ENCODE assay signal across 13 cellular contexts in the genomic region with DNA sequence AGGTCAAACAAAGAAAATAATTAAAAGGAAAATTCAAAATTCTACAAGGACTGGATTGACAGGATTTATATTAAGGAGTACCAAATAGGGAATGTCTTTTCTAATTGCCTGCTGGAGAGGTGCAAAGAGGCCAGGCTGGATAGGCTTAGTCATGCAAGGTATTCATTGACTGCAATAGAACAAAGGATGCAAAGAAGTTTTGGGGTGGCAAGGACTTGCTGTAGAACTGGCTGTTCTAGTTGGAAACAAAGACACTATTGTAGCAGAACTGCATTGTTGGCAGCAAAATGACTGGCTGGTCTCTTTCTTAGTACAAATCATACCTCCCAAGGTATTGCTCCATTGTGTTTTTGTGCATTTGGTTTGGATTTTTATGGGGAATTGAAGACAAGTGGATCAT. TPM values are rescaled to one million over a fixed set of nuclear protein-coding genes. Genes with fewer than 3 reads are reported as not detected.
A peak's percentile ranks its signal among the peaks of the same experiment; 100 is the strongest.
DNase-seq lines count a peak whose midpoint lies in the region; ATAC-seq and TF ChIP-seq lines count a peak whose summit lies in the region.
"Had no signal": no experiment of that assay in that cellular context is flagged by ENCODE, and none has a peak within 500 bp of the region (broad histone marks: within the 10 kb centered on the region; RNA-seq: fewer than 3 reads in every experiment).

No MANE protein-coding gene starts in this region.

- H3K4me3 Mint-ChIP-seq in activated CD4-positive, alpha-beta T cell treated with anti-CD3 and anti-CD28 coated beads for 36 hours = no peak overlapping the region
- H3K4me3 Mint-ChIP-seq: natural killer cell treated with Interleukin-12 subunit alpha and Interleukin-12 subunit beta and Interleukin-15 and Interleukin-18, amount 100 ng/mL, for 72 hours had no signal

- no TSS peak for BruUV-seq in mammary epithelial cell (replicated peaks; lab: Mats Ljungman, UMichigan)

- CTCF ChIA-PET in mammary epithelial cell (lab: Charles Lee; ENCODE audit: low non-redundant PET) = no interaction called here
- CTCF ChIA-PET in activated CD4-positive, alpha-beta T cell treated with anti-CD3 and anti-CD28 coated beads for 36 hours (lab: Charles Lee) = no interaction called here

- H3K9me3 ChIP-seq in HUES48 (ENCODE audit: control insufficient read depth, insufficient read depth, low read length) (no peaks in the 10 kb centered on the region), mammary epithelial cell (replicated peaks; ENCODE audit: insufficient read depth, low read length) (no peaks in the 10 kb centered on the region), spleen (no peaks in the 10 kb centered on the region)

- DNase-seq in mammary epithelial cell (peak; percentile 97), kidney tubule cell (ENCODE audit: low spot score) (peak; percentile 69), NCI-H1417 treated with DMSO at 0.1 percent for 48 hours (lab: John Stamatoyannopoulos, UW) (no peak), spleen (no peak)
- DNase-seq in activated CD4-positive, alpha-beta T cell treated with anti-CD3 and anti-CD28 coated beads for 36 hours = no peak
- DNase-seq: aorta, Kasumi-1, NCI-H226, SHP77 had no signal

- peak overlapping the region; percentile 59 for H3K27ac ChIP-seq in HUES48 (ENCODE audit: low read depth, low read length)
- peak overlapping the region; percentile 98 for H3K27ac ChIP-seq in mammary epithelial cell (ENCODE audit: insufficient read depth, low read depth, low read length)
- peak overlapping the region; percentile 73 for H3K27ac ChIP-seq in temporal lobe (ENCODE audit: low read depth, low read length)
- H3K27ac ChIP-seq in spleen = no peak overlapping the region

- H3K4me1 ChIP-seq in HUES48 (ENCODE audit: control insufficient read depth, insufficient read depth, low read length) (peaks cover 26% of the 10 kb centered on the region), mammary epithelial cell (ENCODE audit: insufficient read depth, low read length) (peaks cover 68% of the 10 kb centered on the region), spleen (no peaks in the 10 kb centered on the region)

- H3K4me2 ChIP-seq in mammary epithelial cell (ENCODE audit: insufficient read depth, low read depth, low read length) = peak overlapping the region; percentile 75

- no peak for TF ChIP-seq POLR2A in spleen (IDR thresholded peaks at IDR 0.05)

- peaks cover 79% of the 10 kb centered on the region for H3K79me2 ChIP-seq in mammary epithelial cell (ENCODE audit: insufficient read depth, low read length)

- H3K27me3 ChIP-seq in HUES48 (ENCODE audit: control insufficient read depth, insufficient read depth, low read length) (no peaks in the 10 kb centered on the region), mammary epithelial cell (ENCODE audit: insufficient read depth, low read length) (no peaks in the 10 kb centered on the region), spleen (replicated peaks in 1 of 7) (peaks cover 0 to 9% (median 0%) of the 10 kb centered on the region in 7 donors)

- TF ChIP-seq CTCF in mammary epithelial cell (conservative IDR thresholded peaks at IDR 0.05 in 1 of 2, IDR thresholded peaks at IDR 0.05 in 1 of 2; ENCODE audit: extremely low read depth in 1 of 2, insufficient read depth in 1 of 2, low read depth in 1 of 2, low read length in 2 of 2) (no peak), spleen (IDR thresholded peaks at IDR 0.05 in 8 of 11, conservative IDR thresholded peaks at IDR 0.05 in 3 of 11) (no peak)

- H3K36me3 ChIP-seq in HUES48 (ENCODE audit: control insufficient read depth, insufficient read depth, low read length) = no peaks in the 10 kb centered on the region
- H3K36me3 ChIP-seq in mammary epithelial cell (ENCODE audit: insufficient read depth, low read length) = peaks cover 6% of the 10 kb centered on the region
- H3K36me3 ChIP-seq in spleen = no peaks in the 10 kb centered on the region

- no peak overlapping the region for H3K27ac Mint-ChIP-seq in activated CD4-positive, alpha-beta T cell treated with anti-CD3 and anti-CD28 coated beads for 36 hours
- H3K27ac Mint-ChIP-seq: natural killer cell treated with Interleukin-12 subunit alpha and Interleukin-12 subunit beta and Interleukin-15 and Interleukin-18, amount 100 ng/mL, for 72 hours had no signal

- no peak overlapping the region for H3K4me3 ChIP-seq in HUES48 (ENCODE audit: low read depth, low read length)
- no peak overlapping the region for H3K4me3 ChIP-seq in mammary epithelial cell (replicated peaks in 1 of 3; ENCODE audit: insufficient read depth in 1 of 3, low read depth in 2 of 3, low read length in 3 of 3)
- H3K4me3 ChIP-seq in spleen = no peak overlapping the region

- dilution Hi-C loops in mammary epithelial cell (cut with HindIII; ENCODE audit: low sequenced_read_pairs) = no loop called here

- H2AFZ ChIP-seq in mammary epithelial cell (ENCODE audit: low read depth, low read length) = no peak overlapping the region

- intact Hi-C loops in mammary epithelial cell (cut with micrococcal nuclease) (no loop called here), spleen (cut with DNase I; ENCODE audit: low total_unique reads) (no loop called here)
- intact Hi-C loops in activated CD4-positive, alpha-beta T cell treated with anti-CD3 and anti-CD28 coated beads for 36 hours (cut with DNase I, micrococcal nuclease) = no loop called here

- no peaks in the 10 kb centered on the region for H3K9me3 Mint-ChIP-seq in activated CD4-positive, alpha-beta T cell treated with anti-CD3 and anti-CD28 coated beads for 36 hours (ENCODE audit: low read depth)
- H3K9me3 Mint-ChIP-seq: natural killer cell treated with Interleukin-12 subunit alpha and Interleukin-12 subunit beta and Interleukin-15 and Interleukin-18, amount 100 ng/mL, for 72 hours had no signal

- H3K27me3 Mint-ChIP-seq in activated CD4-positive, alpha-beta T cell treated with anti-CD3 and anti-CD28 coated beads for 36 hours = no peaks in the 10 kb centered on the region

- H3K4me1 Mint-ChIP-seq in activated CD4-positive, alpha-beta T cell treated with anti-CD3 and anti-CD28 coated beads for 36 hours = no peaks in the 10 kb centered on the region

- POLR2A ChIA-PET in activated CD4-positive, alpha-beta T cell treated with anti-CD3 and anti-CD28 coated beads for 36 hours (lab: Charles Lee) = no interaction called here

- H4K20me1 ChIP-seq in mammary epithelial cell (ENCODE audit: insufficient read depth, low read length) = no peaks in the 10 kb centered on the region

- H3K9ac ChIP-seq in HUES48 (ENCODE audit: low read depth, low read length) (no peak overlapping the region), mammary epithelial cell (ENCODE audit: insufficient read depth, low read length) (peak overlapping the region; percentile 81)

- H3K36me3 Mint-ChIP-seq in activated CD4-positive, alpha-beta T cell treated with anti-CD3 and anti-CD28 coated beads for 36 hours (ENCODE audit: low read depth) = no peaks in the 10 kb centered on the region
- H3K36me3 Mint-ChIP-seq: natural killer cell treated with Interleukin-12 subunit alpha and Interleukin-12 subunit beta and Interleukin-15 and Interleukin-18, amount 100 ng/mL, for 72 hours had no signal

- ATAC-seq in activated CD4-positive, alpha-beta T cell treated with anti-CD3 and anti-CD28 coated beads for 36 hours = no peak
- ATAC-seq in HG02938 (IDR thresholded peaks at IDR 0.05; ENCODE audit: unreplicated experiment) = no peak
- ATAC-seq: natural killer cell treated with Interleukin-12 subunit alpha and Interleukin-12 subunit beta and Interleukin-15 and Interleukin-18, amount 100 ng/mL, for 72 hours had no signal

- in situ Hi-C loops in mammary epithelial cell (cut with MboI; ENCODE audit: low sequenced_read_pairs in 2 of 2) = no loop called here

RNA-seq across cellular contexts. Expression of gene ITGB8, which starts 10.1 kb away (rescaled TPM):
- total RNA-seq in mammary epithelial cell (100 to 1,000 TPM in 1 of 2 donors, 10 to 100 TPM in 1; 41.9 to 221 TPM), temporal lobe (87.0 TPM), spleen (1 to 10 TPM in 1 of 7 donors, under 1 TPM in 6; 0.11 to 1.0 (median 0.38) TPM)
- polyA plus RNA-seq in mammary epithelial cell (32.3 TPM), spleen (1 to 10 TPM in 1 of 3 donors, under 1 TPM in 2; 0.11 to 1.1 (median 0.18) TPM)
- polyA minus RNA-seq in mammary epithelial cell = 48.6 TPM
- under 1 TPM in 1 of 2 experiments, not detected in 1; 0.07 TPM for total RNA-seq in activated CD4-positive, alpha-beta T cell treated with anti-CD3 and anti-CD28 coated beads for 36 hours

Comparison
In these comparisons a context has a peak if more than half of its experiments do, and no peak if none do; other contexts are left out.
1. H3K27ac ChIP-seq: peak in HUES48 (single experiment), mammary epithelial cell (single experiment) and temporal lobe (single experiment); none in spleen (0 of 8).
2. DNase-seq: peak in mammary epithelial cell (single experiment) and kidney tubule cell (single experiment); none in activated CD4-positive, alpha-beta T cell treated with anti-CD3 and anti-CD28 coated beads for 36 hours (single experiment), NCI-H1417 treated with DMSO at 0.1 percent for 48 hours (single experiment) and spleen (single experiment).
3. RNA of gene ITGB8, which starts 10.1 kb away (total RNA-seq): 41.9 to 221 TPM in mammary epithelial cell and 87.0 TPM in temporal lobe (single experiment); 0.11 to 1.0 TPM in spleen and 0.07 TPM in activated CD4-positive, alpha-beta T cell treated with anti-CD3 and anti-CD28 coated beads for 36 hours; every median in the first group is over 10 times any median in the second.